In genomic region chr1:203325004-203325417, GRCh38 we compare ENCODE assay signal across 1 cellular context.
TF ChIP-seq lines count a peak whose summit lies in the region.

No MANE protein-coding gene starts in this region.

TF ChIP-seq in GM12878, 131 proteins besides CTCF, POLR2A, EP300 and RAD21 (continued from another document and continues in another):
- TF ChIP-seq IRF5 (IDR thresholded peaks at IDR 0.05; ENCODE audit: borderline replicate concordance) (no peak), CHD4 (IDR thresholded peaks at IDR 0.05) (no peak), ZBED1 (IDR thresholded peaks at IDR 0.05; ENCODE audit: borderline replicate concordance) (no peak), SMC3 (IDR thresholded peaks at IDR 0.05; ENCODE audit: borderline replicate concordance, low read length) (0 out of 2 replicates have a peak, but pooled peaks have one; percentile 3), BCL11A (IDR thresholded peaks at IDR 0.05; ENCODE audit: low read depth, low read length) (peak; percentile 61; the same call in 1 of the 2 replicates), STAT3 (IDR thresholded peaks at IDR 0.05; ENCODE audit: low read depth, low read length) (0 out of 2 replicates have a peak, but pooled peaks have one; percentile 76), KDM1A (IDR thresholded peaks at IDR 0.05; ENCODE audit: borderline replicate concordance) (no peak), POLR2AphosphoS5 (IDR thresholded peaks at IDR 0.05; ENCODE audit: low read length) (peak; percentile 87), DPF2 (IDR thresholded peaks at IDR 0.05) (peak; percentile 94), RUNX3 (IDR thresholded peaks at IDR 0.05; ENCODE audit: low read length) (no peak), JUNB (IDR thresholded peaks at IDR 0.05) (no peak), ATF7 (IDR thresholded peaks at IDR 0.05; ENCODE audit: low read depth) (peak; percentile 74; the same call in 1 of the 2 replicates), STAT1 (conservative IDR thresholded peaks at IDR 0.05) (no peak), CHD2 (IDR thresholded peaks at IDR 0.05; ENCODE audit: borderline replicate concordance, low read depth, low read length) (peak; percentile 68; the same call in 1 of the 2 replicates), TCF12 (IDR thresholded peaks at IDR 0.05; ENCODE audit: low read depth, low read length) (peak; percentile 44; the same call in 1 of the 2 replicates), IKZF1 (conservative IDR thresholded peaks at IDR 0.05) (peak; percentile 88), GATAD2B (conservative IDR thresholded peaks at IDR 0.05; ENCODE audit: low read depth) (peak; percentile 86), RFX5 (IDR thresholded peaks at IDR 0.05; ENCODE audit: low read depth, low read length) (no peak), ZNF622 (IDR thresholded peaks at IDR 0.05) (no peak), KAT2A (conservative IDR thresholded peaks at IDR 0.05; ENCODE audit: control insufficient read depth, low read depth, low read length) (no peak), SMAD5 (IDR thresholded peaks at IDR 0.05; ENCODE audit: low read depth) (peak; percentile 79), TARDBP (IDR thresholded peaks at IDR 0.05; ENCODE audit: borderline replicate concordance) (no peak), MEF2A (IDR thresholded peaks at IDR 0.05; ENCODE audit: insufficient read depth, low read depth, low read length) (no peak), SIN3A (IDR thresholded peaks at IDR 0.05; ENCODE audit: low read depth, low read length) (no peak), ASH2L (IDR thresholded peaks at IDR 0.05; ENCODE audit: borderline replicate concordance, low read depth) (no peak), SPI1 (IDR thresholded peaks at IDR 0.05; ENCODE audit: borderline replicate concordance, insufficient read depth, low read depth, low read length) (no peak), EGR1 (IDR thresholded peaks at IDR 0.05; ENCODE audit: borderline replicate concordance in 1 of 2, low read depth in 2 of 2, low read length in 2 of 2) (no peak), MEF2B (IDR thresholded peaks at IDR 0.05; ENCODE audit: partially characterized antibody, poor library complexity, severe bottlenecking) (peak; percentile 68), ESRRA (IDR thresholded peaks at IDR 0.05; ENCODE audit: low read length) (no peak), SRF (IDR thresholded peaks at IDR 0.05; ENCODE audit: low read depth in 2 of 2, low read length in 2 of 2) (no peak), MTA3 (IDR thresholded peaks at IDR 0.05; ENCODE audit: borderline replicate concordance, low read length) (no peak), ZBTB40 (IDR thresholded peaks at IDR 0.05; ENCODE audit: borderline replicate concordance) (no peak), SREBF2 (IDR thresholded peaks at IDR 0.05; ENCODE audit: low read length) (no peak), CREM (IDR thresholded peaks at IDR 0.05; ENCODE audit: low read depth) (peak; percentile 22; the same call in 1 of the 2 replicates), IRF4 (IDR thresholded peaks at IDR 0.05; ENCODE audit: low read depth, low read length) (peak; percentile 49; the same call in 1 of the 2 replicates), SMARCA5 (IDR thresholded peaks at IDR 0.05) (no peak), ZNF24 (IDR thresholded peaks at IDR 0.05) (0 out of 2 replicates have a peak, but pooled peaks have one; percentile 5), RBBP5 (conservative IDR thresholded peaks at IDR 0.05) (no peak), ZNF207 (IDR thresholded peaks at IDR 0.05; ENCODE audit: borderline replicate concordance) (no peak), PML (IDR thresholded peaks at IDR 0.05; ENCODE audit: low read length) (no peak), MYB (IDR thresholded peaks at IDR 0.05; ENCODE audit: borderline replicate concordance, low read depth, low read length) (no peak), FOXM1 (IDR thresholded peaks at IDR 0.05; ENCODE audit: low read depth, low read length) (no peak), CBX3 (IDR thresholded peaks at IDR 0.05; ENCODE audit: borderline replicate concordance, low read depth) (no peak)
- TF ChIP-seq, protein P1, sequence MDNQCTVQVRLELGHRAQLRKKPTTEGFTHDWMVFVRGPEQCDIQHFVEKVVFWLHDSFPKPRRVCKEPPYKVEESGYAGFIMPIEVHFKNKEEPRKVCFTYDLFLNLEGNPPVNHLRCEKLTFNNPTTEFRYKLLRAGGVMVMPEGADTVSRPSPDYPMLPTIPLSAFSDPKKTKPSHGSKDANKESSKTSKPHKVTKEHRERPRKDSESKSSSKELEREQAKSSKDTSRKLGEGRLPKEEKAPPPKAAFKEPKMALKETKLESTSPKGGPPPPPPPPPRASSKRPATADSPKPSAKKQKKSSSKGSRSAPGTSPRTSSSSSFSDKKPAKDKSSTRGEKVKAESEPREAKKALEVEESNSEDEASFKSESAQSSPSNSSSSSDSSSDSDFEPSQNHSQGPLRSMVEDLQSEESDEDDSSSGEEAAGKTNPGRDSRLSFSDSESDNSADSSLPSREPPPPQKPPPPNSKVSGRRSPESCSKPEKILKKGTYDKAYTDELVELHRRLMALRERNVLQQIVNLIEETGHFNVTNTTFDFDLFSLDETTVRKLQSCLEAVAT (IDR thresholded peaks at IDR 0.05): peak; percentile 79; the same call in 1 of the 2 replicates
- TF ChIP-seq, protein P2, sequence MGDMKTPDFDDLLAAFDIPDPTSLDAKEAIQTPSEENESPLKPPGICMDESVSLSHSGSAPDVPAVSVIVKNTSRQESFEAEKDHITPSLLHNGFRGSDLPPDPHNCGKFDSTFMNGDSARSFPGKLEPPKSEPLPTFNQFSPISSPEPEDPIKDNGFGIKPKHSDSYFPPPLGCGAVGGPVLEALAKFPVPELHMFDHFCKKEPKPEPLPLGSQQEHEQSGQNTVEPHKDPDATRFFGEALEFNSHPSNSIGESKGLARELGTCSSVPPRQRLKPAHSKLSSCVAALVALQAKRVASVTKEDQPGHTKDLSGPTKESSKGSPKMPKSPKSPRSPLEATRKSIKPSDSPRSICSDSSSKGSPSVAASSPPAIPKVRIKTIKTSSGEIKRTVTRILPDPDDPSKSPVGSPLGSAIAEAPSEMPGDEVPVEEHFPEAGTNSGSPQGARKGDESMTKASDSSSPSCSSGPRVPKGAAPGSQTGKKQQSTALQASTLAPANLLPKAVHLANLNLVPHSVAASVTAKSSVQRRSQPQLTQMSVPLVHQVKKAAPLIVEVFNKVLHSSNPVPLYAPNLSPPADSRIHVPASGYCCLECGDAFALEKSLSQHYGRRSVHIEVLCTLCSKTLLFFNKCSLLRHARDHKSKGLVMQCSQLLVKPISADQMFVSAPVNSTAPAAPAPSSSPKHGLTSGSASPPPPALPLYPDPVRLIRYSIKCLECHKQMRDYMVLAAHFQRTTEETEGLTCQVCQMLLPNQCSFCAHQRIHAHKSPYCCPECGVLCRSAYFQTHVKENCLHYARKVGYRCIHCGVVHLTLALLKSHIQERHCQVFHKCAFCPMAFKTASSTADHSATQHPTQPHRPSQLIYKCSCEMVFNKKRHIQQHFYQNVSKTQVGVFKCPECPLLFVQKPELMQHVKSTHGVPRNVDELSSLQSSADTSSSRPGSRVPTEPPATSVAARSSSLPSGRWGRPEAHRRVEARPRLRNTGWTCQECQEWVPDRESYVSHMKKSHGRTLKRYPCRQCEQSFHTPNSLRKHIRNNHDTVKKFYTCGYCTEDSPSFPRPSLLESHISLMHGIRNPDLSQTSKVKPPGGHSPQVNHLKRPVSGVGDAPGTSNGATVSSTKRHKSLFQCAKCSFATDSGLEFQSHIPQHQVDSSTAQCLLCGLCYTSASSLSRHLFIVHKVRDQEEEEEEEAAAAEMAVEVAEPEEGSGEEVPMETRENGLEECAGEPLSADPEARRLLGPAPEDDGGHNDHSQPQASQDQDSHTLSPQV (IDR thresholded peaks at IDR 0.05): 0 out of 2 replicates have a peak, but pooled peaks have one; percentile 26
- TF ChIP-seq, protein P3, sequence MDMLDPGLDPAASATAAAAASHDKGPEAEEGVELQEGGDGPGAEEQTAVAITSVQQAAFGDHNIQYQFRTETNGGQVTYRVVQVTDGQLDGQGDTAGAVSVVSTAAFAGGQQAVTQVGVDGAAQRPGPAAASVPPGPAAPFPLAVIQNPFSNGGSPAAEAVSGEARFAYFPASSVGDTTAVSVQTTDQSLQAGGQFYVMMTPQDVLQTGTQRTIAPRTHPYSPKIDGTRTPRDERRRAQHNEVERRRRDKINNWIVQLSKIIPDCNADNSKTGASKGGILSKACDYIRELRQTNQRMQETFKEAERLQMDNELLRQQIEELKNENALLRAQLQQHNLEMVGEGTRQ (IDR thresholded peaks at IDR 0.05; ENCODE audit: borderline replicate concordance, low read depth, low read length): no peak
- TF ChIP-seq, protein P4, sequence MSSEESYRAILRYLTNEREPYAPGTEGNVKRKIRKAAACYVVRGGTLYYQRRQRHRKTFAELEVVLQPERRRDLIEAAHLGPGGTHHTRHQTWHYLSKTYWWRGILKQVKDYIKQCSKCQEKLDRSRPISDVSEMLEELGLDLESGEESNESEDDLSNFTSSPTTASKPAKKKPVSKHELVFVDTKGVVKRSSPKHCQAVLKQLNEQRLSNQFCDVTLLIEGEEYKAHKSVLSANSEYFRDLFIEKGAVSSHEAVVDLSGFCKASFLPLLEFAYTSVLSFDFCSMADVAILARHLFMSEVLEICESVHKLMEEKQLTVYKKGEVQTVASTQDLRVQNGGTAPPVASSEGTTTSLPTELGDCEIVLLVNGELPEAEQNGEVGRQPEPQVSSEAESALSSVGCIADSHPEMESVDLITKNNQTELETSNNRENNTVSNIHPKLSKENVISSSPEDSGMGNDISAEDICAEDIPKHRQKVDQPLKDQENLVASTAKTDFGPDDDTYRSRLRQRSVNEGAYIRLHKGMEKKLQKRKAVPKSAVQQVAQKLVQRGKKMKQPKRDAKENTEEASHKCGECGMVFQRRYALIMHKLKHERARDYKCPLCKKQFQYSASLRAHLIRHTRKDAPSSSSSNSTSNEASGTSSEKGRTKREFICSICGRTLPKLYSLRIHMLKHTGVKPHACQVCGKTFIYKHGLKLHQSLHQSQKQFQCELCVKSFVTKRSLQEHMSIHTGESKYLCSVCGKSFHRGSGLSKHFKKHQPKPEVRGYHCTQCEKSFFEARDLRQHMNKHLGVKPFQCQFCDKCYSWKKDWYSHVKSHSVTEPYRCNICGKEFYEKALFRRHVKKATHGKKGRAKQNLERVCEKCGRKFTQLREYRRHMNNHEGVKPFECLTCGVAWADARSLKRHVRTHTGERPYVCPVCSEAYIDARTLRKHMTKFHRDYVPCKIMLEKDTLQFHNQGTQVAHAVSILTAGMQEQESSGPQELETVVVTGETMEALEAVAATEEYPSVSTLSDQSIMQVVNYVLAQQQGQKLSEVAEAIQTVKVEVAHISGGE (CRISPR knock-in tag; IDR thresholded peaks at IDR 0.05): no peak
- TF ChIP-seq, protein P5, sequence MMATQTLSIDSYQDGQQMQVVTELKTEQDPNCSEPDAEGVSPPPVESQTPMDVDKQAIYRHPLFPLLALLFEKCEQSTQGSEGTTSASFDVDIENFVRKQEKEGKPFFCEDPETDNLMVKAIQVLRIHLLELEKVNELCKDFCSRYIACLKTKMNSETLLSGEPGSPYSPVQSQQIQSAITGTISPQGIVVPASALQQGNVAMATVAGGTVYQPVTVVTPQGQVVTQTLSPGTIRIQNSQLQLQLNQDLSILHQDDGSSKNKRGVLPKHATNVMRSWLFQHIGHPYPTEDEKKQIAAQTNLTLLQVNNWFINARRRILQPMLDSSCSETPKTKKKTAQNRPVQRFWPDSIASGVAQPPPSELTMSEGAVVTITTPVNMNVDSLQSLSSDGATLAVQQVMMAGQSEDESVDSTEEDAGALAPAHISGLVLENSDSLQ (IDR thresholded peaks at IDR 0.05): peak; percentile 98
